14 cellular contexts compared by ENCODE assay signal in genomic region chr7:118041336-118041878, GRCh38.
"Had no signal": no experiment of that assay in that cellular context is flagged by ENCODE, and none has a peak within 500 bp of the region (broad histone marks: within the 10 kb centered on the region; RNA-seq: fewer than 3 reads in every experiment).

No MANE protein-coding gene starts in this region.

- H3K4me3 ChIP-seq: lung, testis had no signal

- DNase-seq: activated CD4-positive, alpha-beta T cell treated with anti-CD3 and anti-CD28 coated beads for 4 hours; activated CD8-positive, alpha-beta memory T cell treated with anti-CD3 and anti-CD28 coated beads, Interleukin-2, amount 50 U/mL, for 4 hours; activated CD8-positive, alpha-beta T cell treated with anti-CD3 and anti-CD28 coated beads for 36 hours; activated gamma-delta T cell treated with Interleukin-2 at 50 U/mL for 16 hours; activated naive CD8-positive, alpha-beta T cell treated with anti-CD3 and anti-CD28 coated beads, Interleukin-2, amount 50 U/mL, for 24 hours; activated T-cell treated with anti-CD3 and anti-CD28 coated beads, Interleukin-2, amount 50 U/mL, for 72 hours; effector memory CD8-positive, alpha-beta T cell; left colon; naive thymus-derived CD4-positive, alpha-beta T cell; stimulated activated CD4-positive, alpha-beta T cell treated with anti-CD3 and anti-CD28 coated beads, Interleukin-4, amount 100 ng/mL, for 4 hours; stimulated activated naive CD8-positive, alpha-beta T cell treated with anti-CD3 and anti-CD28 coated beads, Interleukin-15, amount 100 ng/mL, for 72 hours; testis; WERI-Rb-1 had no signal

- H3K27me3 ChIP-seq: testis had no signal

- H3K36me3 ChIP-seq: WERI-Rb-1 had no signal

- ATAC-seq: activated CD8-positive, alpha-beta T cell treated with anti-CD3 and anti-CD28 coated beads for 36 hours; activated naive CD8-positive, alpha-beta T cell treated with anti-CD3 and anti-CD28 coated beads, Interleukin-2, amount 50 U/mL, for 24 hours; activated T-cell treated with anti-CD3 and anti-CD28 coated beads, Interleukin-2, amount 50 U/mL, for 72 hours; effector memory CD8-positive, alpha-beta T cell; left colon; naive thymus-derived CD4-positive, alpha-beta T cell; stimulated activated naive CD8-positive, alpha-beta T cell treated with anti-CD3 and anti-CD28 coated beads, Interleukin-15, amount 100 ng/mL, for 72 hours had no signal
